ENCODE assay signal across 21 cellular contexts in the genomic region with DNA sequence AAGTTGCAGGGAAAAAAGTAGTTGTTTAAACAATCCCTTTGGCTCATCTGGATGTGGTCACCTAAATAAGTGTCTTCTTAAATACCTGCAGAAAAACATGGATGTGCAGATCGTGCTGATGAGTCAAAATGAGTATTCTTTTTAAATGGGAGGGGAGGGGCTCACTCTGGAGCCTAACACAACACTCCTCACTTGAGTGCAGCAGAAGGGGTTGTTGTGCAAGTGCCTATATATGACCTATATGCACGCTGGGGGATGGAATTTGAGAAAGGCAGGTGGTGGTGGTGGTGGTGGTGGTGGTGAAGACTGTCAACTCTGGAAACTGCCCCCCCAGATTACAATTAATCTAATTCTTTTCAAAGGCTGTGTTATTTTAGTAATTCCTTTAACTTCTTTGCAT.
"Had no signal": no experiment of that assay in that cellular context is flagged by ENCODE, and none has a peak within 500 bp of the region (broad histone marks: within the 10 kb centered on the region; RNA-seq: fewer than 3 reads in every experiment).

No MANE protein-coding gene starts in this region.

- H3K4me3 ChIP-seq: ascending aorta, breast epithelium, coronary artery, gastroesophageal sphincter, heart right ventricle, left ventricle myocardium inferior, suprapubic skin, transverse colon, vagina had no signal

- H3K9me3 Mint-ChIP-seq: activated naive CD4-positive, alpha-beta T cell treated with anti-CD3 and anti-CD28 coated beads, Interleukin-2, amount 50 U/mL, for 24 hours; activated T-cell treated with anti-CD3 and anti-CD28 coated beads, Interleukin-2, amount 50 U/mL, for 4 hours; neural crest cell; stimulated activated naive CD8-positive, alpha-beta T cell treated with anti-CD3 and anti-CD28 coated beads, Interleukin-15, Interleukin-2, amounts not matched to agents 100 ng/mL and 50 ng/mL, for 24 hours; T-cell had no signal

- H3K36me3 ChIP-seq: breast epithelium had no signal

- H3K4me1 ChIP-seq: ascending aorta, breast epithelium, heart right ventricle, left ventricle myocardium inferior, suprapubic skin had no signal

- H3K27me3 Mint-ChIP-seq: activated naive CD4-positive, alpha-beta T cell treated with anti-CD3 and anti-CD28 coated beads, Interleukin-2, amount 50 U/mL, for 24 hours; stimulated activated naive CD8-positive, alpha-beta T cell treated with anti-CD3 and anti-CD28 coated beads, Interleukin-15, Interleukin-2, amounts not matched to agents 100 ng/mL and 50 ng/mL, for 24 hours; T-cell had no signal

- H3K27ac Mint-ChIP-seq: activated naive CD4-positive, alpha-beta T cell treated with anti-CD3 and anti-CD28 coated beads, Interleukin-2, amount 50 U/mL, for 24 hours; stimulated activated naive CD8-positive, alpha-beta T cell treated with anti-CD3 and anti-CD28 coated beads, Interleukin-15, Interleukin-2, amounts not matched to agents 100 ng/mL and 50 ng/mL, for 24 hours had no signal

- ATAC-seq: activated CD4-positive, CD25-positive, alpha-beta regulatory T cell treated with anti-CD3 and anti-CD28 coated beads, Interleukin-2, amount 50 U/mL, for 24 hours; activated T-cell treated with anti-CD3 and anti-CD28 coated beads, Interleukin-2, amount 50 U/mL, for 4 hours; esophagus mucosa; gastroesophageal sphincter; heart right ventricle; T-cell had no signal

- H3K4me1 Mint-ChIP-seq: neural crest cell had no signal

- H3K4me3 Mint-ChIP-seq: activated naive CD4-positive, alpha-beta T cell treated with anti-CD3 and anti-CD28 coated beads, Interleukin-2, amount 50 U/mL, for 24 hours; activated T-cell treated with anti-CD3 and anti-CD28 coated beads, Interleukin-2, amount 50 U/mL, for 4 hours; neural crest cell; stimulated activated naive CD8-positive, alpha-beta T cell treated with anti-CD3 and anti-CD28 coated beads, Interleukin-15, Interleukin-2, amounts not matched to agents 100 ng/mL and 50 ng/mL, for 24 hours; T-cell had no signal

- DNase-seq: activated gamma-delta T cell; activated T-cell treated with anti-CD3 and anti-CD28 coated beads, Interleukin-2, amount 50 U/mL, for 4 hours; heart right ventricle; left ventricle myocardium inferior; mammary epithelial cell; retina; stimulated activated CD8-positive, alpha-beta memory T cell treated with anti-CD3 and anti-CD28 coated beads, Interleukin-4, amount 100 ng/mL, for 48 hours; T-cell; T-helper 9 cell; transverse colon had no signal

- H3K27me3 ChIP-seq: ascending aorta, breast epithelium, gastroesophageal sphincter, heart right ventricle, suprapubic skin, transverse colon, vagina had no signal

- H3K9me3 ChIP-seq: ascending aorta, breast epithelium, gastroesophageal sphincter, heart right ventricle, left ventricle myocardium inferior, suprapubic skin, transverse colon, vagina had no signal

- H3K27ac ChIP-seq: ascending aorta, breast epithelium, coronary artery, gastroesophageal sphincter, heart right ventricle, left ventricle myocardium inferior, suprapubic skin, transverse colon, vagina had no signal
